8 cellular contexts compared by ENCODE assay signal in genomic region chr10:64041185-64041988, GRCh38.
DNase-seq lines count a peak whose midpoint lies in the region; ATAC-seq and TF ChIP-seq lines count a peak whose summit lies in the region.

No MANE protein-coding gene starts in this region.

- peak overlapping the region; percentile 84 for H2AFZ ChIP-seq in OCI-LY3 (ENCODE audit: low read depth, low read length)

- peaks cover 5 to 8% (median 5%) of the 10 kb centered on the region in 3 donors for H3K4me1 Mint-ChIP-seq in naive B cell

- H3K27me3 Mint-ChIP-seq in naive B cell: peaks cover 0 to 3% (median 0%) of the 10 kb centered on the region in 3 donors

- H3K27me3 ChIP-seq in HL-60 (ENCODE audit: insufficient read depth, poor library complexity, severe bottlenecking): peaks cover 4% of the 10 kb centered on the region
- no peaks in the 10 kb centered on the region for H3K27me3 ChIP-seq in OCI-LY3 (ENCODE audit: low read depth, low read length)

- peak; percentile 87 to 89 for ATAC-seq in naive B cell (ENCODE audit: low read depth in 2 of 2)

- peaks cover 13% of the 10 kb centered on the region for H3K4me1 ChIP-seq in OCI-LY3 (ENCODE audit: low read length)

- peak overlapping the region in 4 of 6 donors; percentile 43 to 76 (median 67) for H3K27ac Mint-ChIP-seq in naive B cell

- TF ChIP-seq CTCF in GM20000 (IDR thresholded peaks at IDR 0.05; ENCODE audit: extremely low read depth, missing control alignments): peak; percentile 100
- peak; percentile 99 for TF ChIP-seq CTCF in HL-60 (IDR thresholded peaks at IDR 0.05; ENCODE audit: insufficient read depth, low read length)
- TF ChIP-seq CTCF in OCI-LY3 (IDR thresholded peaks at IDR 0.05; ENCODE audit: low read depth, low read length): peak; percentile 99

- H3K4me3 ChIP-seq in HL-60 (replicated peaks; ENCODE audit: insufficient read depth, low read length): no peak overlapping the region; the same call in 1 of the 2 replicates
- peak overlapping the region; percentile 74 for H3K4me3 ChIP-seq in OCI-LY3 (ENCODE audit: low read length)

- TF ChIP-seq POLR2A in erythroblast (IDR thresholded peaks at IDR 0.05; ENCODE audit: low read length): no peak

- H3K9me3 Mint-ChIP-seq in naive B cell: no peaks in the 10 kb centered on the region

- no peaks in the 10 kb centered on the region for H4K20me1 ChIP-seq in OCI-LY3 (ENCODE audit: insufficient read depth, low read length)

- H3K4me2 ChIP-seq in OCI-LY3 (ENCODE audit: low read length): peak overlapping the region; percentile 89

- DNase-seq in COR-L47 (lab: John Stamatoyannopoulos, UW): peak; percentile 30
- peak; percentile 88 for DNase-seq in GM20000 (ENCODE audit: low spot score)
- DNase-seq in HL-60 (ENCODE audit: low read depth in 1 of 2, low spot score in 1 of 2): peak; percentile 62 to 79
- peak; percentile 64 for DNase-seq in activated T-cell treated with anti-CD3 and anti-CD28 coated beads for 4 hours
- peak; percentile 80 to 88 for DNase-seq in erythroblast (lab: John Stamatoyannopoulos, UW)
- DNase-seq in naive B cell: peak; percentile 74
- peak; percentile 37 to 46 for DNase-seq in stimulated activated CD8-positive, alpha-beta memory T cell treated with anti-CD3 and anti-CD28 coated beads, Interleukin-7, amount 100 ng/mL, for 48 hours (ENCODE audit: extremely low read depth in 1 of 2, low read depth in 1 of 2)

- H3K9me3 ChIP-seq in OCI-LY3 (ENCODE audit: insufficient read depth, low read length): no peaks in the 10 kb centered on the region

- H3K36me3 Mint-ChIP-seq in naive B cell: no peaks in the 10 kb centered on the region

- H3K9ac ChIP-seq in OCI-LY3 (ENCODE audit: low read length): peak overlapping the region; percentile 39; the same call in 1 of the 2 replicates

- H3K4me3 Mint-ChIP-seq in naive B cell: peak overlapping the region in 7 of 8 donors; percentile 60 to 84 (median 70)

- H3K27ac ChIP-seq in HL-60 (replicated peaks): no peak overlapping the region
- no peak overlapping the region for H3K27ac ChIP-seq in OCI-LY3 (ENCODE audit: low read length)

- no peaks in the 10 kb centered on the region for H3K36me3 ChIP-seq in OCI-LY3 (replicated peaks; ENCODE audit: low read depth, low read length)

- H3K79me2 ChIP-seq in OCI-LY3 (ENCODE audit: low read length): no peaks in the 10 kb centered on the region

Comparison
In these comparisons a context has a peak if more than half of its experiments do, and no peak if none do; other contexts are left out.
1. DNase-seq: peak in every context shown above with its lines; median percentile 88 in GM20000; 84 in erythroblast; 74 in naive B cell; 70 in HL-60; 64 in activated T-cell treated with anti-CD3 and anti-CD28 coated beads for 4 hours; 42 in stimulated activated CD8-positive, alpha-beta memory T cell treated with anti-CD3 and anti-CD28 coated beads, Interleukin-7, amount 100 ng/mL, for 48 hours; 30 in COR-L47.